8 cellular contexts compared by ENCODE assay signal in genomic region chr9:137188086-137188489, GRCh38. TPM values are rescaled to one million over a fixed set of nuclear protein-coding genes. Genes with fewer than 3 reads are reported as not detected.
DNase-seq lines count a peak whose midpoint lies in the region; ATAC-seq and TF ChIP-seq lines count a peak whose summit lies in the region.

No MANE protein-coding gene starts in this region.

- no peaks in the 10 kb centered on the region for H3K27me3 Mint-ChIP-seq in dendritic cell treated with granulocyte-macrophage colony-stimulating factor and Interleukin-4, amounts not matched to agents 40 ng/mL and 50 ng/mL, for 4 days
- H3K27me3 Mint-ChIP-seq in naive thymus-derived CD8-positive, alpha-beta T cell: no peaks in the 10 kb centered on the region

- H3K36me3 Mint-ChIP-seq in dendritic cell treated with granulocyte-macrophage colony-stimulating factor and Interleukin-4, amounts not matched to agents 40 ng/mL and 50 ng/mL, for 4 days (ENCODE audit: low read depth): peaks cover 92% of the 10 kb centered on the region
- H3K36me3 Mint-ChIP-seq in naive thymus-derived CD8-positive, alpha-beta T cell: peaks cover 0 to 21% (median 9%) of the 10 kb centered on the region in 3 donors

- no peaks in the 10 kb centered on the region for H3K9me3 ChIP-seq in BE2C
- H3K9me3 ChIP-seq in KOPT-K1 (ENCODE audit: insufficient read depth, low read length, poor library complexity, severe bottlenecking): no peaks in the 10 kb centered on the region

- peak overlapping the region; percentile 96 for H3K4me3 Mint-ChIP-seq in dendritic cell treated with granulocyte-macrophage colony-stimulating factor and Interleukin-4, amounts not matched to agents 40 ng/mL and 50 ng/mL, for 4 days
- peak overlapping the region; percentile 87 to 96 (median 91) for H3K4me3 Mint-ChIP-seq in naive thymus-derived CD8-positive, alpha-beta T cell

- POLR2A ChIA-PET in naive thymus-derived CD8-positive, alpha-beta T cell (lab: Charles Lee): interaction anchor here (0.5 to 8.1 kb wide), 21 partner anchors 10 to 430 kb away, joined by 3 to 135 read pairs (median 5); partner anchors contain the start of genes CYSRT1, LRRC26, MAN1B1 and NDOR1

- peak overlapping the region; percentile 99 for H3K4me3 ChIP-seq in BE2C (ENCODE audit: low read depth, low read length)

- intact Hi-C loops in dendritic cell treated with granulocyte-macrophage colony-stimulating factor and Interleukin-4, amounts not matched to agents 40 ng/mL and 50 ng/mL, for 4 days (cut with micrococcal nuclease): loop anchor here (1.0 to 5.0 kb wide), 2 partner anchors 17 to 34 kb away; partner anchors contain the start of genes NDOR1, RNF208 and TMEM203

- peak overlapping the region; percentile 90 for H3K27ac Mint-ChIP-seq in dendritic cell treated with granulocyte-macrophage colony-stimulating factor and Interleukin-4, amounts not matched to agents 40 ng/mL and 50 ng/mL, for 4 days
- H3K27ac Mint-ChIP-seq in naive thymus-derived CD8-positive, alpha-beta T cell: peak overlapping the region; percentile 83 to 97 (median 93)

- ATAC-seq in naive thymus-derived CD8-positive, alpha-beta T cell: peak in 1 of 2 donors; percentile 21
- ATAC-seq in GM18517 (IDR thresholded peaks at IDR 0.05; ENCODE audit: unreplicated experiment): no peak

- no peaks in the 10 kb centered on the region for H3K9me3 Mint-ChIP-seq in dendritic cell treated with granulocyte-macrophage colony-stimulating factor and Interleukin-4, amounts not matched to agents 40 ng/mL and 50 ng/mL, for 4 days
- H3K9me3 Mint-ChIP-seq in naive thymus-derived CD8-positive, alpha-beta T cell: no peaks in the 10 kb centered on the region

- DNase-seq in BE2C (no peak), NCI-H1694 (lab: John Stamatoyannopoulos, UW) (no peak), NCI-H1048 (lab: John Stamatoyannopoulos, UW) (no peak), HuH-7 (ENCODE audit: low spot score) (no peak)
- no peak for DNase-seq in naive thymus-derived CD8-positive, alpha-beta T cell

- H3K36me3 ChIP-seq in BE2C (peaks cover 12% of the 10 kb centered on the region), KOPT-K1 (ENCODE audit: insufficient read depth, low read length) (peaks cover 54% of the 10 kb centered on the region; the same call in 1 of the 2 replicates)

- no peaks in the 10 kb centered on the region for H3K27me3 ChIP-seq in BE2C

- H3K27ac ChIP-seq in KOPT-K1 (ENCODE audit: low read depth, low read length, poor library complexity, severe bottlenecking): peak overlapping the region; percentile 91

- H3K4me1 Mint-ChIP-seq in dendritic cell treated with granulocyte-macrophage colony-stimulating factor and Interleukin-4, amounts not matched to agents 40 ng/mL and 50 ng/mL, for 4 days (ENCODE audit: low read depth): peaks cover 62% of the 10 kb centered on the region
- peaks cover 8 to 50% (median 41%) of the 10 kb centered on the region in 4 donors for H3K4me1 Mint-ChIP-seq in naive thymus-derived CD8-positive, alpha-beta T cell

- no peaks in the 10 kb centered on the region for H3K4me1 ChIP-seq in BE2C

- TF ChIP-seq CTCF in BE2C (IDR thresholded peaks at IDR 0.05; ENCODE audit: low read depth, low read length): no peak

RNA-seq across cellular contexts. Expression of gene ANAPC2, which starts 0.3 kb away (rescaled TPM):
- 302 TPM for polyA plus RNA-seq in BE2C (2012; ENCODE audit: insufficient read depth, insufficient read length, low read depth)
- 100 to 1,000 TPM; 143 to 146 TPM for total RNA-seq in naive thymus-derived CD8-positive, alpha-beta T cell
- 1 to 10 TPM; 3.4 to 5.9 (median 4.3) TPM for polyA plus RNA-seq in naive thymus-derived CD8-positive, alpha-beta T cell

RNA-seq across cellular contexts. Expression of gene SSNA1, which starts 0.4 kb away (rescaled TPM):
- 268 TPM for polyA plus RNA-seq in BE2C (2012; ENCODE audit: insufficient read depth, insufficient read length, low read depth)
- total RNA-seq in naive thymus-derived CD8-positive, alpha-beta T cell: 10 to 100 TPM; 39.2 to 43.4 TPM
- polyA plus RNA-seq in naive thymus-derived CD8-positive, alpha-beta T cell: 100 to 1,000 TPM in 2 of 3 donors, 10 to 100 TPM in 1; 97.8 to 123 (median 119) TPM

RNA-seq across cellular contexts. Expression of gene TPRN, which starts 12.5 kb away (rescaled TPM):
- polyA plus RNA-seq in BE2C (2012; ENCODE audit: insufficient read depth, insufficient read length, low read depth): 55.5 TPM
- 10 to 100 TPM; 10.1 TPM for total RNA-seq in naive thymus-derived CD8-positive, alpha-beta T cell
- under 1 TPM; 0.15 to 0.42 (median 0.39) TPM for polyA plus RNA-seq in naive thymus-derived CD8-positive, alpha-beta T cell

RNA-seq across cellular contexts. Expression of gene TMEM210, which starts 16.2 kb away (rescaled TPM):
- polyA plus RNA-seq in BE2C (2012; ENCODE audit: insufficient read depth, insufficient read length, low read depth): 1.7 TPM
- total RNA-seq in naive thymus-derived CD8-positive, alpha-beta T cell: not detected
- polyA plus RNA-seq in naive thymus-derived CD8-positive, alpha-beta T cell: not detected

RNA-seq across cellular contexts. Expression of gene TMEM203, which starts 17.4 kb away (rescaled TPM):
- polyA plus RNA-seq in BE2C (2012; ENCODE audit: insufficient read depth, insufficient read length, low read depth): 133 TPM
- 10 to 100 TPM; 42.7 to 43.0 TPM for total RNA-seq in naive thymus-derived CD8-positive, alpha-beta T cell
- polyA plus RNA-seq in naive thymus-derived CD8-positive, alpha-beta T cell: 100 to 1,000 TPM; 128 to 163 (median 155) TPM
